9 cellular contexts compared by ENCODE assay signal in genomic region chrX:153966283-153966688, GRCh38. TPM values are rescaled to one million over a fixed set of nuclear protein-coding genes. Genes with fewer than 3 reads are reported as not detected.
DNase-seq lines count a peak whose midpoint lies in the region; ATAC-seq and TF ChIP-seq lines count a peak whose summit lies in the region.
"Had no signal": no experiment of that assay in that cellular context is flagged by ENCODE, and none has a peak within 500 bp of the region (broad histone marks: within the 10 kb centered on the region; RNA-seq: fewer than 3 reads in every experiment).

No MANE protein-coding gene starts in this region.

- peak overlapping the region; percentile 100 for H3K4me3 Mint-ChIP-seq in activated CD8-positive, alpha-beta T cell treated with anti-CD3 and anti-CD28 coated beads, Interleukin-2, amount 10 ng/mL, durations not matched to agents 7 days and 5 days

- H3K36me3 Mint-ChIP-seq in activated CD8-positive, alpha-beta T cell treated with anti-CD3 and anti-CD28 coated beads, Interleukin-2, amount 10 ng/mL, durations not matched to agents 7 days and 5 days (ENCODE audit: low read depth): peaks cover 46% of the 10 kb centered on the region

- no peaks in the 10 kb centered on the region for H3K27me3 Mint-ChIP-seq in activated CD8-positive, alpha-beta T cell treated with anti-CD3 and anti-CD28 coated beads, Interleukin-2, amount 10 ng/mL, durations not matched to agents 7 days and 5 days (ENCODE audit: low read depth)

- no peak overlapping the region for H3K4me3 ChIP-seq in HUES6 (ENCODE audit: low read depth, low read length)
- H3K4me3 ChIP-seq in spleen: peak overlapping the region in 1 of 8 donors; percentile 95
- no peak overlapping the region for H3K4me3 ChIP-seq in Peyer's patch
- H3K4me3 ChIP-seq: lung had no signal

- POLR2A ChIA-PET in activated CD8-positive, alpha-beta T cell treated with anti-CD3 and anti-CD28 coated beads, Interleukin-2, amount 10 ng/mL, durations not matched to agents 7 days and 5 days (lab: Charles Lee): interaction anchor here (1.0 to 9.0 kb wide), 4 partner anchors 16 to 40 kb away, joined by 4 to 117 read pairs (median 48); partner anchors contain the start of gene ARHGAP4

- H3K9me3 Mint-ChIP-seq in activated CD8-positive, alpha-beta T cell treated with anti-CD3 and anti-CD28 coated beads, Interleukin-2, amount 10 ng/mL, durations not matched to agents 7 days and 5 days (ENCODE audit: insufficient read depth): no peaks in the 10 kb centered on the region

- no peaks in the 10 kb centered on the region for H3K9me3 ChIP-seq in HUES6 (ENCODE audit: control insufficient read depth, insufficient read depth, low read depth, low read length)
- H3K9me3 ChIP-seq in spleen: no peaks in the 10 kb centered on the region
- H3K9me3 ChIP-seq in Peyer's patch: no peaks in the 10 kb centered on the region

- no peak for DNase-seq in activated CD8-positive, alpha-beta T cell treated with anti-CD3 and anti-CD28 coated beads, Interleukin-2, amount 10 ng/mL, durations not matched to agents 7 days and 5 days
- peak; percentile 51 for DNase-seq in left ventricle myocardium superior
- DNase-seq in spleen: no peak
- DNase-seq in hippocampal formation (lab: John Stamatoyannopoulos, UW): no peak
- no peak for DNase-seq in Peyer's patch

- H3K27ac ChIP-seq in HUES6 (ENCODE audit: low read depth, low read length) (peak overlapping the region; percentile 13; the same call in 1 of the 2 replicates), spleen (peak overlapping the region in 7 of 8 donors; percentile 65 to 100 (median 99)), Peyer's patch (peak overlapping the region in 2 of 4 donors; percentile 99)
- H3K27ac ChIP-seq: KMS-11 had no signal

- no peak for TF ChIP-seq CTCF in spleen (IDR thresholded peaks at IDR 0.05 in 8 of 11, conservative IDR thresholded peaks at IDR 0.05 in 3 of 11)
- no peak for TF ChIP-seq CTCF in Peyer's patch (IDR thresholded peaks at IDR 0.05)

- H3K36me3 ChIP-seq in HUES6 (ENCODE audit: control insufficient read depth, insufficient read depth, low read length): peaks cover 48% of the 10 kb centered on the region
- peaks cover 0 to 37% (median 30%) of the 10 kb centered on the region in 6 donors for H3K36me3 ChIP-seq in spleen
- H3K36me3 ChIP-seq in Peyer's patch: peaks cover 0 to 25% (median 0%) of the 10 kb centered on the region in 3 donors

- intact Hi-C loops in left ventricle myocardium superior (cut with micrococcal nuclease) (no loop called here), spleen (cut with DNase I; ENCODE audit: low total_unique reads) (no loop called here)

- no peaks in the 10 kb centered on the region for H3K27me3 ChIP-seq in HUES6 (ENCODE audit: control insufficient read depth, insufficient read depth, low read length)
- H3K27me3 ChIP-seq in spleen (replicated peaks in 1 of 7): no peaks in the 10 kb centered on the region
- H3K27me3 ChIP-seq in Peyer's patch: no peaks in the 10 kb centered on the region

- CTCF ChIA-PET in activated CD8-positive, alpha-beta T cell treated with anti-CD3 and anti-CD28 coated beads, Interleukin-2, amount 10 ng/mL, durations not matched to agents 7 days and 5 days (lab: Charles Lee): interaction anchor here (1.4 to 7.0 kb wide), 6 partner anchors 13 to 202 kb away, joined by 3 to 37 read pairs (median 10); partner anchors contain the start of genes ARHGAP4 and PLXNB3

- WGBS in spleen, 5 donors: 63 to 79% (median 74%) methylated on average over 6 to 15 of the region's 15 CpGs

- H3K27ac Mint-ChIP-seq in activated CD8-positive, alpha-beta T cell treated with anti-CD3 and anti-CD28 coated beads, Interleukin-2, amount 10 ng/mL, durations not matched to agents 7 days and 5 days: peak overlapping the region; percentile 100

- TF ChIP-seq POLR2A in spleen (IDR thresholded peaks at IDR 0.05): no peak
- no peak for TF ChIP-seq POLR2A in Peyer's patch (IDR thresholded peaks at IDR 0.05)

- H3K9ac ChIP-seq in HUES6 (ENCODE audit: low read length): no peak overlapping the region
- H3K9ac ChIP-seq: KMS-11 had no signal

- peaks cover 36% of the 10 kb centered on the region for H3K4me1 ChIP-seq in HUES6 (ENCODE audit: control insufficient read depth, insufficient read depth, low read length)
- H3K4me1 ChIP-seq in spleen: peaks cover 20 to 68% (median 50%) of the 10 kb centered on the region in 6 donors
- peaks cover 0 to 41% (median 15%) of the 10 kb centered on the region in 4 donors for H3K4me1 ChIP-seq in Peyer's patch

- H3K4me1 Mint-ChIP-seq in activated CD8-positive, alpha-beta T cell treated with anti-CD3 and anti-CD28 coated beads, Interleukin-2, amount 10 ng/mL, durations not matched to agents 7 days and 5 days (ENCODE audit: low read depth): peaks cover 28% of the 10 kb centered on the region

- no peak for ATAC-seq in activated CD8-positive, alpha-beta T cell treated with anti-CD3 and anti-CD28 coated beads, Interleukin-2, amount 10 ng/mL, durations not matched to agents 7 days and 5 days
- ATAC-seq in left ventricle myocardium superior: peak; percentile 5
- ATAC-seq in HG02852 (IDR thresholded peaks at IDR 0.05; ENCODE audit: unreplicated experiment): no peak

RNA-seq across cellular contexts. Expression of gene HCFC1, which starts 5.3 kb away (rescaled TPM):
- 100 to 1,000 TPM; 141 to 146 TPM for total RNA-seq in activated CD8-positive, alpha-beta T cell treated with anti-CD3 and anti-CD28 coated beads, Interleukin-2, amount 10 ng/mL, durations not matched to agents 7 days and 5 days
- 27.0 TPM for total RNA-seq in left ventricle myocardium superior
- total RNA-seq in spleen: 10 to 100 TPM; 50.6 to 86.5 (median 62.1) TPM
- 10 to 100 TPM in 2 of 3 donors, 1 to 10 TPM in 1; 9.5 to 22.7 (median 11.4) TPM for polyA plus RNA-seq in spleen
- total RNA-seq in Peyer's patch: 10 to 100 TPM; 44.1 to 70.6 (median 55.6) TPM

RNA-seq across cellular contexts. Expression of gene TMEM187, which starts 6.3 kb away (rescaled TPM):
- 1 to 10 TPM; 5.9 to 6.2 TPM for total RNA-seq in activated CD8-positive, alpha-beta T cell treated with anti-CD3 and anti-CD28 coated beads, Interleukin-2, amount 10 ng/mL, durations not matched to agents 7 days and 5 days
- total RNA-seq in left ventricle myocardium superior: 6.0 TPM
- 10 to 100 TPM in 1 of 7 donors, 1 to 10 TPM in 6; 2.0 to 12.2 (median 6.2) TPM for total RNA-seq in spleen
- polyA plus RNA-seq in spleen: 1 to 10 TPM; 3.3 to 7.4 (median 4.9) TPM
- total RNA-seq in Peyer's patch: 10 to 100 TPM; 10.7 to 32.6 (median 12.8) TPM

RNA-seq across cellular contexts. Expression of gene RENBP, which starts 21.8 kb away (rescaled TPM):
- total RNA-seq in activated CD8-positive, alpha-beta T cell treated with anti-CD3 and anti-CD28 coated beads, Interleukin-2, amount 10 ng/mL, durations not matched to agents 7 days and 5 days: 10 to 100 TPM; 12.1 to 13.6 TPM
- total RNA-seq in left ventricle myocardium superior (8.9 TPM), spleen (100 to 1,000 TPM in 1 of 7 donors, 10 to 100 TPM in 6; 42.0 to 105 (median 63.6) TPM), Peyer's patch (10 to 100 TPM in 2 of 4 donors, 1 to 10 TPM in 2; 4.9 to 13.3 (median 9.4) TPM)
- polyA plus RNA-seq in spleen: 10 to 100 TPM; 44.3 to 91.3 (median 47.9) TPM

RNA-seq across cellular contexts. Expression of gene NAA10, which starts 31.4 kb away (rescaled TPM):
- total RNA-seq in activated CD8-positive, alpha-beta T cell treated with anti-CD3 and anti-CD28 coated beads, Interleukin-2, amount 10 ng/mL, durations not matched to agents 7 days and 5 days: 100 to 1,000 TPM in 1 of 2 experiments, 10 to 100 TPM in 1; 98.9 to 106 TPM
- 72.2 TPM for total RNA-seq in left ventricle myocardium superior
- total RNA-seq in spleen: 10 to 100 TPM; 56.4 to 89.1 (median 85.5) TPM
- 100 to 1,000 TPM; 123 to 174 (median 168) TPM for polyA plus RNA-seq in spleen
- 100 to 1,000 TPM in 1 of 4 donors, 10 to 100 TPM in 3; 32.9 to 118 (median 54.1) TPM for total RNA-seq in Peyer's patch

RNA-seq across cellular contexts. Expression of gene ARHGAP4, which starts 40.2 kb away (rescaled TPM):
- total RNA-seq in activated CD8-positive, alpha-beta T cell treated with anti-CD3 and anti-CD28 coated beads, Interleukin-2, amount 10 ng/mL, durations not matched to agents 7 days and 5 days: 100 to 1,000 TPM; 317 to 324 TPM
- total RNA-seq in left ventricle myocardium superior (10.0 TPM), spleen (100 to 1,000 TPM; 176 to 317 (median 236) TPM), Peyer's patch (100 to 1,000 TPM in 1 of 4 donors, 10 to 100 TPM in 3; 23.6 to 211 (median 57.6) TPM)
- polyA plus RNA-seq in spleen: 100 to 1,000 TPM; 297 to 713 (median 635) TPM
